In genomic region chr3:16064660-16065414, GRCh38 we compare ENCODE assay signal across 11 cellular contexts.
DNase-seq lines count a peak whose midpoint lies in the region; ATAC-seq and TF ChIP-seq lines count a peak whose summit lies in the region.
"Had no signal": no experiment of that assay in that cellular context is flagged by ENCODE, and none has a peak within 500 bp of the region (broad histone marks: within the 10 kb centered on the region; RNA-seq: fewer than 3 reads in every experiment).

No MANE protein-coding gene starts in this region.

- POLR2A ChIA-PET in SK-N-SH (lab: Yijun Ruan, JAX) (no interaction called here), PC-9 (lab: Charles Lee; ENCODE audit: unreplicated experiment) (interaction anchor here (0.7 kb wide), 1 partner anchor 1188 kb away, joined by 14 read pairs; no protein-coding TSS in a partner anchor)

- CTCF ChIA-PET in SK-N-SH (lab: Yijun Ruan, JAX) = interaction anchor here (2.2 kb wide), 1 partner anchor 113 kb away, joined by 8 read pairs; no protein-coding TSS in a partner anchor
- CTCF ChIA-PET in PC-9 (lab: Charles Lee) = no interaction called here

- H3K9ac ChIP-seq in SK-N-SH = peak overlapping the region; percentile 60
- no peak overlapping the region for H3K9ac ChIP-seq in rectal smooth muscle tissue (ENCODE audit: low read length)

- H4K20me1 ChIP-seq in SK-N-SH (ENCODE audit: insufficient read depth) (no peaks in the 10 kb centered on the region), PC-9 (ENCODE audit: insufficient read depth) (no peaks in the 10 kb centered on the region)

- H3F3A ChIP-seq in SK-N-SH (replicated peaks; ENCODE audit: insufficient read depth) (peaks cover 70% of the 10 kb centered on the region), PC-9 (ENCODE audit: insufficient read depth, low read depth) (peaks cover 50% of the 10 kb centered on the region)

- H3K9me3 ChIP-seq in SK-N-SH = no peaks in the 10 kb centered on the region
- H3K9me3 ChIP-seq in PC-9 (ENCODE audit: insufficient read depth, low read depth) = no peaks in the 10 kb centered on the region

- ATAC-seq in GM21619 (IDR thresholded peaks at IDR 0.05; ENCODE audit: unreplicated experiment) = no peak
- no peak for ATAC-seq in stimulated activated memory B cell treated with anti-CD40 and anti-IgM and Interleukin-4, amounts not matched to agents 10 μg/mL and 1 μg/mL and 100 μg/mL, for 72 hours

- H3K36me3 Mint-ChIP-seq in stimulated activated memory B cell treated with anti-CD40 and anti-IgM and Interleukin-4, amounts not matched to agents 10 μg/mL and 1 μg/mL and 100 μg/mL, for 72 hours = peaks cover 5% of the 10 kb centered on the region

- no peak for TF ChIP-seq RAD21 in SK-N-SH (IDR thresholded peaks at IDR 0.05; ENCODE audit: low read length)

- no peak overlapping the region for H3K27ac Mint-ChIP-seq in stimulated activated memory B cell treated with anti-CD40 and anti-IgM and Interleukin-4, amounts not matched to agents 10 μg/mL and 1 μg/mL and 100 μg/mL, for 72 hours

- H3K4me2 ChIP-seq in SK-N-SH (0 out of 2 replicates have a peak overlapping the region, but pooled peaks have one; percentile 35), PC-9 (no peak overlapping the region)

- peaks cover 30% of the 10 kb centered on the region for H3K27me3 Mint-ChIP-seq in stimulated activated memory B cell treated with anti-CD40 and anti-IgM and Interleukin-4, amounts not matched to agents 10 μg/mL and 1 μg/mL and 100 μg/mL, for 72 hours

- no peaks in the 10 kb centered on the region for H3K27me3 ChIP-seq in SK-N-SH (ENCODE audit: insufficient read depth)
- no peaks in the 10 kb centered on the region for H3K27me3 ChIP-seq in rectal smooth muscle tissue (ENCODE audit: control insufficient read depth, insufficient read depth, low read length)
- H3K27me3 ChIP-seq in PC-9 (ENCODE audit: insufficient read depth, low read depth) = no peaks in the 10 kb centered on the region

- peak in 1 of 2 experiments; percentile 88; a peak in 2 of 4 replicates for TF ChIP-seq EP300 in SK-N-SH (IDR thresholded peaks at IDR 0.05; ENCODE audit: borderline replicate concordance in 1 of 2, low read depth in 1 of 2, low read length in 1 of 2)

- no peaks in the 10 kb centered on the region for H3K79me2 ChIP-seq in SK-N-SH (ENCODE audit: insufficient read depth)
- no peaks in the 10 kb centered on the region for H3K79me2 ChIP-seq in PC-9 (ENCODE audit: low read depth)

- H2AFZ ChIP-seq in SK-N-SH (ENCODE audit: low read depth) = peak overlapping the region; percentile 42; the same call in 1 of the 2 replicates
- H2AFZ ChIP-seq in PC-9 = no peak overlapping the region

- BruUV-seq in PC-9 (replicated peaks; lab: Mats Ljungman, UMichigan) = no TSS peak

- no peak for TF ChIP-seq CTCF in SK-N-SH (IDR thresholded peaks at IDR 0.05)
- no peak for TF ChIP-seq CTCF in PC-9 (conservative IDR thresholded peaks at IDR 0.05)

- no peak overlapping the region for H3K4me3 Mint-ChIP-seq in stimulated activated memory B cell treated with anti-CD40 and anti-IgM and Interleukin-4, amounts not matched to agents 10 μg/mL and 1 μg/mL and 100 μg/mL, for 72 hours

- H3K4me3 ChIP-seq in SK-N-SH (ENCODE audit: low read depth in 2 of 2, low read length in 1 of 2) (no peak overlapping the region), rectal smooth muscle tissue (ENCODE audit: low read length) (no peak overlapping the region), PC-9 (no peak overlapping the region)

- no peaks in the 10 kb centered on the region for H3K9me3 Mint-ChIP-seq in stimulated activated memory B cell treated with anti-CD40 and anti-IgM and Interleukin-4, amounts not matched to agents 10 μg/mL and 1 μg/mL and 100 μg/mL, for 72 hours

- no peaks in the 10 kb centered on the region for H3K4me1 Mint-ChIP-seq in stimulated activated memory B cell treated with anti-CD40 and anti-IgM and Interleukin-4, amounts not matched to agents 10 μg/mL and 1 μg/mL and 100 μg/mL, for 72 hours

- no peaks in the 10 kb centered on the region for H3K9me2 ChIP-seq in SK-N-SH
- no peaks in the 10 kb centered on the region for H3K9me2 ChIP-seq in PC-9 (ENCODE audit: insufficient read depth)

- WGBS in SK-N-SH (ENCODE audit: low lambda C conversion rate) = 48% methylated on average over 3 of the region's 3 CpGs

- intact Hi-C loops in PC-9 (cut with micrococcal nuclease; ENCODE audit: unreplicated experiment) = loop anchor here (5.0 kb wide), 1 partner anchor 177 kb away; no protein-coding TSS in a partner anchor

- DNase-seq in GDM1 (lab: John Stamatoyannopoulos, UW) = peak; percentile 16
- DNase-seq in SK-N-SH = no peak
- DNase-seq in foreskin melanocyte = peak; percentile 90
- DNase-seq in CD1c-positive myeloid dendritic cell (ENCODE audit: extremely low spot score) = no peak
- DNase-seq in PC-9 = no peak
- DNase-seq: activated naive CD4-positive, alpha-beta T cell; NCI-H1930; small intestine had no signal

- H3K27ac ChIP-seq in SK-N-SH (ENCODE audit: low read depth in 2 of 2, low read length in 1 of 2) = peak overlapping the region; percentile 36 to 96
- peak overlapping the region; percentile 64 for H3K27ac ChIP-seq in rectal smooth muscle tissue (ENCODE audit: low read depth, low read length)
- no peak overlapping the region for H3K27ac ChIP-seq in PC-9

- no peaks in the 10 kb centered on the region for H3K36me3 ChIP-seq in SK-N-SH (replicated peaks in 1 of 2; ENCODE audit: control insufficient read depth in 1 of 2, insufficient read depth in 2 of 2, low read length in 1 of 2)
- H3K36me3 ChIP-seq in rectal smooth muscle tissue (ENCODE audit: control insufficient read depth, insufficient read depth, low read length) = no peaks in the 10 kb centered on the region
- no peaks in the 10 kb centered on the region for H3K36me3 ChIP-seq in PC-9 (ENCODE audit: low read depth)

- H3K4me1 ChIP-seq in SK-N-SH (ENCODE audit: control insufficient read depth in 1 of 2, insufficient read depth in 2 of 2, low read depth in 1 of 2, low read length in 1 of 2) (peaks cover 10 to 64% of the 10 kb centered on the region in 2 experiments), rectal smooth muscle tissue (ENCODE audit: control insufficient read depth, insufficient read depth, low read length) (peaks cover 16% of the 10 kb centered on the region), PC-9 (replicated peaks; ENCODE audit: insufficient read depth) (peaks cover 55% of the 10 kb centered on the region)

TF ChIP-seq in SK-N-SH, 30 proteins besides CTCF, POLR2A, EP300 and RAD21 (continues in another document):
- TF ChIP-seq TAF1 (IDR thresholded peaks at IDR 0.05; ENCODE audit: borderline replicate concordance, low read depth, low read length) = no peak
- TF ChIP-seq MXI1 (IDR thresholded peaks at IDR 0.05; ENCODE audit: low read depth, low read length) = no peak
- peak; percentile 62; the same call in 1 of the 2 replicates for TF ChIP-seq FOXM1 (IDR thresholded peaks at IDR 0.05; ENCODE audit: low read depth)
- TF ChIP-seq CHD2 (IDR thresholded peaks at IDR 0.05; ENCODE audit: low read length, partially characterized antibody) = no peak
- TF ChIP-seq NRF1 (IDR thresholded peaks at IDR 0.05; ENCODE audit: low read depth, low read length) = no peak
- peak; percentile 64 for TF ChIP-seq JUND (IDR thresholded peaks at IDR 0.05)
- TF ChIP-seq TEAD4 (IDR thresholded peaks at IDR 0.05; ENCODE audit: borderline replicate concordance, insufficient read depth) = peak; percentile 70; the same call in 1 of the 2 replicates
- TF ChIP-seq GATA2 (CRISPR knock-in tag; IDR thresholded peaks at IDR 0.05) = no peak
- TF ChIP-seq FOSL2 (IDR thresholded peaks at IDR 0.05; ENCODE audit: borderline replicate concordance, low read depth) = peak; percentile 49; the same call in 1 of the 2 replicates
- no peak for TF ChIP-seq FOXJ3 (CRISPR knock-in tag; IDR thresholded peaks at IDR 0.05)
- no peak for TF ChIP-seq GABPA (IDR thresholded peaks at IDR 0.05; ENCODE audit: low read depth)
- no peak; the same call in 1 of the 2 replicates for TF ChIP-seq ELF1 (IDR thresholded peaks at IDR 0.05)
- no peak for TF ChIP-seq RCOR1 (IDR thresholded peaks at IDR 0.05; ENCODE audit: low read length)
- no peak for TF ChIP-seq YY1 (IDR thresholded peaks at IDR 0.05; ENCODE audit: low read depth)
- TF ChIP-seq IRF3 (IDR thresholded peaks at IDR 0.05; ENCODE audit: low read depth, low read length) = no peak
- TF ChIP-seq EZH2phosphoT487 (IDR thresholded peaks at IDR 0.05; ENCODE audit: borderline replicate concordance, low read depth) = no peak
- TF ChIP-seq RXRA (IDR thresholded peaks at IDR 0.05; ENCODE audit: borderline replicate concordance, low read depth) = 0 out of 2 replicates have a peak, but pooled peaks have one; percentile 11
- TF ChIP-seq SMC3 (IDR thresholded peaks at IDR 0.05; ENCODE audit: low read depth, low read length) = no peak
- no peak for TF ChIP-seq USF2 (IDR thresholded peaks at IDR 0.05; ENCODE audit: borderline replicate concordance, low read depth, low read length)

Comparison
In these comparisons a context has a peak if more than half of its experiments do, and no peak if none do; other contexts are left out.
1. DNase-seq: peak in GDM1 (single experiment) and foreskin melanocyte (single experiment); none in SK-N-SH (single experiment), CD1c-positive myeloid dendritic cell (single experiment) and PC-9 (0 of 2).